ENCODE assay signal across 2 cellular contexts in genomic region chr11:82848829-82849228, GRCh38.
TF ChIP-seq lines count a peak whose summit lies in the region.

No MANE protein-coding gene starts in this region.

TF ChIP-seq in HepG2, 621 proteins besides CTCF, POLR2A, EP300 and RAD21:
- TF ChIP-seq ZNF577 (CRISPR knock-in tag; IDR thresholded peaks at IDR 0.05; ENCODE audit: borderline replicate concordance, low read depth), result no peak
- TF ChIP-seq MAFF (IDR thresholded peaks at IDR 0.05; ENCODE audit: low read depth, low read length), result peak; percentile 94
- TF ChIP-seq MAFK (conservative IDR thresholded peaks at IDR 0.05 in 1 of 2, IDR thresholded peaks at IDR 0.05 in 1 of 2; ENCODE audit: low read length in 2 of 2), result peak; percentile 88 to 95
- no peak for TF ChIP-seq PITX1 (CRISPR knock-in tag; IDR thresholded peaks at IDR 0.05)

TF ChIP-seq in K562, 482 proteins besides CTCF, POLR2A, EP300 and RAD21:
- TF ChIP-seq ZNF316 (IDR thresholded peaks at IDR 0.05) (peak; percentile 89), MAFG (tag; conservative IDR thresholded peaks at IDR 0.05) (peak; percentile 73), MAFF (IDR thresholded peaks at IDR 0.05; ENCODE audit: low read length) (peak; percentile 79), MAFK (IDR thresholded peaks at IDR 0.05; ENCODE audit: low read length) (peak; percentile 79), C11orf30 (IDR thresholded peaks at IDR 0.05; ENCODE audit: low read depth) (peak; percentile 67), ZNF175 (CRISPR knock-in tag; IDR thresholded peaks at IDR 0.05; ENCODE audit: low read depth) (no peak)
TF ChIP-seq in K562: peak in this region for 5.
